ENCODE assay signal across 28 cellular contexts in the genomic region with DNA sequence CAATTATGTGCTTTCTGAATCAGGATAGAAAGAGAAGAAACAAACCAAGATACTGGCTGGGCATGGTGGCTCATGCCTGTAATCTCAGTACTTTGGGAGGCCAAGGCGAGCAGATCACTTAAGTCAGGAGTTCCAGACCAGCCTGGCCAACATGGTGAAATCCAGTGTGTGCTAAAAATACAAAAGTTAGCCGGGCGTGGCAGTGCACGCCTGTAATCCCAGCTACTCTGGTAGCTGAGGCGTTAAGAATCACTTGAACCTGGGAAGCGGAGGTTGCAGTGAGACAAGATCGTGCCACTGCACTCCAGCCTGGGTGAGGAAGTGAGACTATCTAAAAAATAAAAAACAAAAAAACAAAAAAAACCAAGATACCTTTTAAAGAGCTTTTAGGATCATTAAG.
DNase-seq lines count a peak whose midpoint lies in the region; ATAC-seq, FAIRE-seq and TF ChIP-seq lines count a peak whose summit lies in the region.
"Had no signal": no experiment of that assay in that cellular context is flagged by ENCODE, and none has a peak within 500 bp of the region (broad histone marks: within the 10 kb centered on the region; RNA-seq: fewer than 3 reads in every experiment).

No MANE protein-coding gene starts in this region.

- intact Hi-C loops in lower lobe of right lung (cut with DNase I) = loop anchor here (10.0 kb wide), 1 partner anchor 215 kb away; the partner anchor contains the start of gene NFIB
- intact Hi-C loops in tibial artery (cut with DNase I; ENCODE audit: low total_unique reads) = loop anchor here (10.0 kb wide), 2 partner anchors 215 to 655 kb away; partner anchors contain the start of gene NFIB
- intact Hi-C loops in activated CD8-positive, alpha-beta T cell treated with anti-CD3 and anti-CD28 coated beads for 36 hours (cut with micrococcal nuclease) = no loop called here

- no peaks in the 10 kb centered on the region for H3K4me1 Mint-ChIP-seq in activated CD8-positive, alpha-beta T cell treated with anti-CD3 and anti-CD28 coated beads for 36 hours (ENCODE audit: low read depth)
- H3K4me1 Mint-ChIP-seq: B cell had no signal

- H3K36me3 ChIP-seq in HEK293 (ENCODE audit: control insufficient read depth in 2 of 2, insufficient read depth in 1 of 2, low read length in 2 of 2) (no peaks in the 10 kb centered on the region), RWPE2 (ENCODE audit: low read depth) (peaks cover 25% of the 10 kb centered on the region; the same call in 1 of the 2 replicates), lower lobe of right lung (no peaks in the 10 kb centered on the region), tibial artery (no peaks in the 10 kb centered on the region)
- H3K36me3 ChIP-seq: HAP-1 had no signal

- CTCF ChIA-PET in HEK293 (lab: Yijun Ruan, JAX) = interaction anchor here (0.9 to 1.1 kb wide), 3 partner anchors 17 to 1065 kb away, joined by 3 read pairs; no protein-coding TSS in a partner anchor
- CTCF ChIA-PET in activated CD8-positive, alpha-beta T cell treated with anti-CD3 and anti-CD28 coated beads for 36 hours (lab: Charles Lee) = no interaction called here

- no peak overlapping the region for H3K27ac Mint-ChIP-seq in activated CD8-positive, alpha-beta T cell treated with anti-CD3 and anti-CD28 coated beads for 36 hours
- H3K27ac Mint-ChIP-seq: B cell; CD8-positive, alpha-beta T cell; GM23338 had no signal

- POLR2A ChIA-PET in HEK293 (lab: Yijun Ruan, JAX) = no interaction called here
- POLR2A ChIA-PET in activated CD8-positive, alpha-beta T cell treated with anti-CD3 and anti-CD28 coated beads for 36 hours (lab: Charles Lee) = no interaction called here

- no peak overlapping the region for H3K27ac ChIP-seq in HEK293 (ENCODE audit: extremely low read depth, low read depth, low read length)
- H3K27ac ChIP-seq in RWPE2 (ENCODE audit: poor library complexity, severe bottlenecking) = peak overlapping the region; percentile 97
- peak overlapping the region; percentile 10 for H3K27ac ChIP-seq in lower lobe of right lung
- peak overlapping the region; percentile 72 to 74 for H3K27ac ChIP-seq in tibial artery
- H3K27ac ChIP-seq: C4-2B had no signal

- no peaks in the 10 kb centered on the region for H3K36me3 Mint-ChIP-seq in activated CD8-positive, alpha-beta T cell treated with anti-CD3 and anti-CD28 coated beads for 36 hours (ENCODE audit: low read depth)
- H3K36me3 Mint-ChIP-seq: CD8-positive, alpha-beta T cell had no signal

- no peak for DNase-seq in RWPE2 (ENCODE audit: low spot score)
- DNase-seq in lower lobe of right lung = no peak
- no peak for DNase-seq in tibial artery
- no peak for DNase-seq in activated CD8-positive, alpha-beta T cell treated with anti-CD3 and anti-CD28 coated beads for 36 hours
- DNase-seq in frontal cortex (ENCODE audit: low spot score in 2 of 2) = no peak
- no peak for DNase-seq in stimulated activated CD4-positive, alpha-beta T cell treated with anti-CD3 and anti-CD28 coated beads, Interleukin-15, amount 100 ng/mL, for 24 hours
- DNase-seq: Caco-2; CD8-positive, alpha-beta T cell; DMS79 treated with DMSO at 0.1 percent for 48 hours; GF-D8; IMR-90; KG1; MM.1S; NCI-H1417; NCI-H1694; NCI-H2029 treated with DMSO at 0.1 percent for 48 hours; NCI-H2171; NCI-H226; NCI-H510A; NCI-H69; RPMI8226; SHP77 treated with DMSO at 0.1 percent for 48 hours had no signal

- no peak for FAIRE-seq in frontal cortex (lab: Jason Lieb, UNC)
- FAIRE-seq: GM12891 had no signal

- H3K4me3 Mint-ChIP-seq in activated CD8-positive, alpha-beta T cell treated with anti-CD3 and anti-CD28 coated beads for 36 hours = no peak overlapping the region
- H3K4me3 Mint-ChIP-seq: B cell; CD8-positive, alpha-beta T cell; GM23338 had no signal

- H3K27me3 ChIP-seq in RWPE2 (ENCODE audit: insufficient read depth, poor library complexity, severe bottlenecking) = no peaks in the 10 kb centered on the region
- H3K27me3 ChIP-seq in lower lobe of right lung (ENCODE audit: low read depth) = no peaks in the 10 kb centered on the region
- no peaks in the 10 kb centered on the region for H3K27me3 ChIP-seq in tibial artery

- no peaks in the 10 kb centered on the region for H3K9me3 Mint-ChIP-seq in activated CD8-positive, alpha-beta T cell treated with anti-CD3 and anti-CD28 coated beads for 36 hours
- H3K9me3 Mint-ChIP-seq: CD8-positive, alpha-beta T cell; GM23338 had no signal

- H3K4me3 ChIP-seq in HEK293 (ENCODE audit: low read depth, low read length) = no peak overlapping the region
- H3K4me3 ChIP-seq in RWPE2 (ENCODE audit: severe bottlenecking) = no peak overlapping the region
- H3K4me3 ChIP-seq in lower lobe of right lung = no peak overlapping the region
- H3K4me3 ChIP-seq in tibial artery = no peak overlapping the region
- H3K4me3 ChIP-seq: GM23338, HAP-1 had no signal

- TF ChIP-seq CTCF in HEK293 (tag by site-specific recombination; IDR thresholded peaks at IDR 0.05) (no peak), RWPE2 (IDR thresholded peaks at IDR 0.05; ENCODE audit: poor library complexity, severe bottlenecking) (no peak), lower lobe of right lung (IDR thresholded peaks at IDR 0.05) (no peak), tibial artery (IDR thresholded peaks at IDR 0.05) (no peak)
- no peak for TF ChIP-seq CTCF in activated CD8-positive, alpha-beta T cell treated with anti-CD3 and anti-CD28 coated beads for 36 hours (IDR thresholded peaks at IDR 0.05)

- ATAC-seq in RWPE2 (ENCODE audit: low read depth) (no peak), lower lobe of right lung (no peak)
- ATAC-seq in activated CD8-positive, alpha-beta T cell treated with anti-CD3 and anti-CD28 coated beads for 36 hours = no peak
- ATAC-seq: CD8-positive, alpha-beta T cell; GM23338 had no signal

- H3K9me3 ChIP-seq in HEK293 (ENCODE audit: control insufficient read depth, insufficient read depth, low read depth, low read length) (no peaks in the 10 kb centered on the region), RWPE2 (ENCODE audit: severe bottlenecking) (no peaks in the 10 kb centered on the region), lower lobe of right lung (no peaks in the 10 kb centered on the region), tibial artery (no peaks in the 10 kb centered on the region)
- H3K9me3 ChIP-seq: Caco-2, HAP-1 had no signal

- H3K4me1 ChIP-seq in HEK293 (ENCODE audit: control insufficient read depth, insufficient read depth, low read length) (peaks cover 28% of the 10 kb centered on the region), RWPE2 (ENCODE audit: insufficient read depth, poor library complexity, severe bottlenecking) (peaks cover 47% of the 10 kb centered on the region), lower lobe of right lung (peaks cover 40% of the 10 kb centered on the region), tibial artery (peaks cover 0 to 70% (median 34%) of the 10 kb centered on the region in 4 donors)
- H3K4me1 ChIP-seq: Caco-2 had no signal

- no peaks in the 10 kb centered on the region for H3K27me3 Mint-ChIP-seq in activated CD8-positive, alpha-beta T cell treated with anti-CD3 and anti-CD28 coated beads for 36 hours
- H3K27me3 Mint-ChIP-seq: B cell had no signal

TF ChIP-seq in HEK293, 187 proteins besides CTCF, POLR2A, EP300 and RAD21:
- TF ChIP-seq ZNF335 (tag by site-specific recombination; conservative IDR thresholded peaks at IDR 0.05) (no peak), OSR2 (tag by site-specific recombination; IDR thresholded peaks at IDR 0.05) (peak; percentile 63), ZNF140 (tag by site-specific recombination; IDR thresholded peaks at IDR 0.05) (no peak), ZNF791 (tag by site-specific recombination; IDR thresholded peaks at IDR 0.05) (no peak), ZNF354C (tag by site-specific recombination; IDR thresholded peaks at IDR 0.05; ENCODE audit: borderline replicate concordance, low read depth) (no peak), ZNF394 (tag by site-specific recombination; IDR thresholded peaks at IDR 0.05; ENCODE audit: borderline replicate concordance) (peak; percentile 14; the same call in 1 of the 2 replicates), ZNF639 (tag by site-specific recombination; IDR thresholded peaks at IDR 0.05) (no peak)
